Comparison of ENCODE assay signal across 8 cellular contexts in genomic region chr14:20682435-20683124, GRCh38. TPM values are rescaled to one million over a fixed set of nuclear protein-coding genes. Genes with fewer than 3 reads are reported as not detected.
DNase-seq lines count a peak whose midpoint lies in the region; ATAC-seq and TF ChIP-seq lines count a peak whose summit lies in the region.

No MANE protein-coding gene starts in this region.

- H3K4me1 ChIP-seq in gastroesophageal sphincter: peaks cover 7 to 46% (median 16%) of the 10 kb centered on the region in 3 donors

- peak overlapping the region; percentile 64 to 76 for H3K4me3 ChIP-seq in gastroesophageal sphincter

- TF ChIP-seq EP300 in gastroesophageal sphincter (IDR thresholded peaks at IDR 0.05): no peak

- H3K36me3 ChIP-seq in gastroesophageal sphincter: no peaks in the 10 kb centered on the region

- TF ChIP-seq CTCF in gastroesophageal sphincter (IDR thresholded peaks at IDR 0.05): peak in 2 of 4 experiments; percentile 18 to 27

- H3K27ac ChIP-seq in gastroesophageal sphincter: peak overlapping the region; percentile 95 to 100 (median 100)

- ATAC-seq in GM21723 (IDR thresholded peaks at IDR 0.05; ENCODE audit: unreplicated experiment) (peak; percentile 55), gastroesophageal sphincter (peak; percentile 87)

- no peaks in the 10 kb centered on the region for H3K9me3 ChIP-seq in gastroesophageal sphincter

- 1% methylated on average over 11 of the region's 40 CpGs; no CpG with 5 or more reads in 1 of the 2 donors for WGBS in gastroesophageal sphincter (ENCODE audit: low coverage in 1 of 2), 2 donors

- H3K27me3 ChIP-seq in gastroesophageal sphincter: no peaks in the 10 kb centered on the region

- peak; percentile 91 to 95 for TF ChIP-seq POLR2A in gastroesophageal sphincter (IDR thresholded peaks at IDR 0.05)

- DNase-seq in DMS79 treated with DMSO at 0.1 percent for 48 hours (lab: John Stamatoyannopoulos, UW): peak; percentile 94
- DNase-seq in KG1 (lab: John Stamatoyannopoulos, UW): peak; percentile 55
- peak; percentile 93 to 94 for DNase-seq in SHP77 (lab: John Stamatoyannopoulos, UW)
- peak; percentile 74 for DNase-seq in activated gamma-delta T cell treated with Interleukin-2 at 50 U/mL for 16 hours
- DNase-seq in nucleus accumbens (lab: John Stamatoyannopoulos, UW): peak; percentile 64 to 97 (median 91)
- peak; percentile 97 for DNase-seq in superior temporal gyrus (ENCODE audit: extremely low spot score)

RNA-seq across cellular contexts. Expression of gene RNASE4, which starts 1.8 kb away (rescaled TPM):
- total RNA-seq in gastroesophageal sphincter: 100 to 1,000 TPM in 2 of 4 donors, 10 to 100 TPM in 2; 65.2 to 139 (median 106) TPM

RNA-seq across cellular contexts. Expression of gene ANG, which starts 6.0 kb away (rescaled TPM):
- 10 to 100 TPM; 16.8 to 32.0 (median 25.2) TPM for total RNA-seq in gastroesophageal sphincter

RNA-seq across cellular contexts. Expression of gene OR6S1, which starts 41.1 kb away (rescaled TPM):
- not detected for total RNA-seq in gastroesophageal sphincter

Comparison
In these comparisons a context has a peak if more than half of its experiments do, and no peak if none do; other contexts are left out.
1. Peak in every context shown above with its lines: DNase-seq, ATAC-seq, H3K4me3 ChIP-seq and H3K27ac ChIP-seq.